8 cellular contexts compared by ENCODE assay signal in the genomic region with DNA sequence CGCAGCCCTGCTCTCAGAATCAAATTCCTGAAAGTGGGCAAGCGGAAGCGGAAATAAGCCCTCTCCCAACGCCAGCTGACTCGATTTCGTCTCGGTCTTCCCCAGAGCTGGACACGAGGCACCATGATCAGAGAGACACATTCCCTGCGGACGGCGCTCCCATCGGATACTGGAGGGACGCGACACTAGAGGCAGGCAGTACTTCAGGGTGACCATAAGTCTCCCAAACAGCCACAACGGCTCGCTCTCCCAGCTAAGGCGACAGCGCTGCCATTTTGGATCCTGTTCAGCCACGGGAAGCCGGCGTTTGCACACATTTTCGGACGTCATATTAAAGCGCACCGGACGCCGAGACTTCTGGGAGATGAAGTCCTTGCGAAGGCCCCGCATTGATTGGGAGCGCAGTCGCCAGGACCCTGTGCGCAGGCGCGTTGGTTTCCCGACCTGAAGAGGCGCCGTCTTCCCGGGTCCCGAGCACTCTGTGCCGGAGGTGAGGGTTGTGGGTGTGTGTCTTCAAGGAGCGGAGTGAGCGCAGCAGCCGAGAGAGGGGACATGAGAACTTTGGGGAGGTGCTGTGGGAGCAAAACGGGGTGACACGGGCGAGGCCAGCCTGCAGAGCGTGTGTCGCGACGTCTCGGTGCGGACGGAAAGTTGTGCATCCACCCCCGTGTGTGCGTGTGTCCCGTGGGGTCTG. TPM values are rescaled to one million over a fixed set of nuclear protein-coding genes. Genes with fewer than 3 reads are reported as not detected.
DNase-seq lines count a peak whose midpoint lies in the region; ATAC-seq and TF ChIP-seq lines count a peak whose summit lies in the region.

A gene (plus strand): TSS at position 439 of the 694 bp plus-strand sequence. CDS start 10,418 bp downstream, outside the sequence.

- TF ChIP-seq CTCF in NB4 (IDR thresholded peaks at IDR 0.05; ENCODE audit: low read depth, low read length), result no peak
- TF ChIP-seq CTCF in neutrophil (IDR thresholded peaks at IDR 0.05), result no peak

- peak within 1 kb of the TSS; percentile 80 for H3K27ac ChIP-seq in neutrophil
- peak within 1 kb of the TSS; percentile 96 for H3K27ac ChIP-seq in substantia nigra (ENCODE audit: low read depth, low read length, poor library complexity, severe bottlenecking)

- peaks cover 13 to 14% of the 10 kb centered on the region in 2 experiments for H3K4me1 ChIP-seq in neutrophil (ENCODE audit: control insufficient read depth in 1 of 2, insufficient read depth in 1 of 2, low read depth in 1 of 2, low read length in 1 of 2)

- no peaks in the 10 kb centered on the region for H3K27me3 ChIP-seq in neutrophil

- ATAC-seq in HG02571 (IDR thresholded peaks at IDR 0.05; ENCODE audit: unreplicated experiment), result peak; percentile 89

- peak; percentile 98 for DNase-seq in NB4 (ENCODE audit: low read depth)
- DNase-seq in SK-N-DZ (ENCODE audit: low spot score), result peak; percentile 97
- DNase-seq in activated naive CD4-positive, alpha-beta T cell treated with anti-CD3 and anti-CD28 coated beads, Interleukin-2, amount 50 U/mL, for 16 hours, result peak; percentile 95
- DNase-seq in germinal center (ENCODE audit: low spot score), result peak; percentile 97
- peak; percentile 84 to 99 (median 96) for DNase-seq in substantia nigra (lab: John Stamatoyannopoulos, UW)

- H3K9me3 ChIP-seq in neutrophil, result no peaks in the 10 kb centered on the region

- H3K4me3 ChIP-seq in GM08714 (ENCODE audit: low read length) (peak within 1 kb of the TSS; percentile 81), NB4 (ENCODE audit: low read depth, low read length) (peak within 1 kb of the TSS; percentile 81), neutrophil (ENCODE audit: low read depth in 1 of 2, low read length in 1 of 2) (peak within 1 kb of the TSS; percentile 86 to 89)

- H3K36me3 ChIP-seq in neutrophil, result no peaks in the 10 kb centered on the region

- TF ChIP-seq POLR2A in NB4 (IDR thresholded peaks at IDR 0.05; ENCODE audit: extremely low read depth, insufficient read length), result peak; percentile 85

RNA-seq across cellular contexts. Expression of the gene that starts here (rescaled TPM):
- polyA plus RNA-seq in SK-N-DZ (2014; cell fraction: cytosol; rRNA removed), result 4.4 and 6.3 TPM in 2 replicates
- polyA plus RNA-seq in SK-N-DZ (2014; cell fraction: nucleus; rRNA removed), result 2.6 and 4.6 TPM in 2 replicates

Comparison
In these comparisons a context has a peak if more than half of its experiments do, and no peak if none do; other contexts are left out.
1. Peak in every context shown above with its lines: DNase-seq, ATAC-seq, H3K4me3 ChIP-seq and H3K27ac ChIP-seq.